12 cellular contexts compared by ENCODE assay signal in genomic region chr9:224540-225520, GRCh38. TPM values are rescaled to one million over a fixed set of nuclear protein-coding genes. Genes with fewer than 3 reads are reported as not detected.
DNase-seq lines count a peak whose midpoint lies in the region; ATAC-seq lines count a peak whose summit lies in the region.
"Had no signal": no experiment of that assay in that cellular context is flagged by ENCODE, and none has a peak within 500 bp of the region (broad histone marks: within the 10 kb centered on the region; RNA-seq: fewer than 3 reads in every experiment).

No MANE protein-coding gene starts in this region.

- no peak overlapping the region for H3K4me3 ChIP-seq in CD4-positive, alpha-beta memory T cell (ENCODE audit: low read length in 2 of 2)
- H3K4me3 ChIP-seq: vagina had no signal

- POLR2A ChIA-PET in activated CD4-positive, alpha-beta memory T cell treated with anti-CD3 and anti-CD28 coated beads, Interleukin-2, amount 10 ng/mL, durations not matched to agents 7 days and 5 days (lab: Charles Lee): interaction anchor here (3.9 to 8.8 kb wide), 3 partner anchors 9 to 53 kb away, joined by 34 to 197 read pairs (median 68); partner anchors contain the start of gene DOCK8
- POLR2A ChIA-PET in CD4-positive, alpha-beta memory T cell (lab: Charles Lee; ENCODE audit: partially characterized antibody): interaction anchor here (1.1 to 2.1 kb wide), 3 partner anchors 9 to 53 kb away, joined by 3 to 10 read pairs (median 3); no protein-coding TSS in a partner anchor

- peaks cover 44% of the 10 kb centered on the region for H3K36me3 Mint-ChIP-seq in activated CD4-positive, alpha-beta memory T cell treated with anti-CD3 and anti-CD28 coated beads, Interleukin-2, amount 10 ng/mL, durations not matched to agents 7 days and 5 days (ENCODE audit: low read depth)
- H3K36me3 Mint-ChIP-seq in memory B cell: peaks cover 7% of the 10 kb centered on the region
- H3K36me3 Mint-ChIP-seq in CD4-positive, alpha-beta memory T cell: no peaks in the 10 kb centered on the region

- H3K27me3 ChIP-seq in CD4-positive, alpha-beta memory T cell (ENCODE audit: insufficient read depth, low read length): no peaks in the 10 kb centered on the region
- H3K27me3 ChIP-seq: vagina had no signal

- no peaks in the 10 kb centered on the region for H3K36me3 ChIP-seq in CD4-positive, alpha-beta memory T cell (ENCODE audit: insufficient read depth, low read length)
- H3K36me3 ChIP-seq: vagina had no signal

- no peak overlapping the region for H3K27ac ChIP-seq in CD4-positive, alpha-beta memory T cell (ENCODE audit: low read depth, low read length)
- H3K27ac ChIP-seq: vagina had no signal

- CTCF ChIA-PET in activated CD4-positive, alpha-beta memory T cell treated with anti-CD3 and anti-CD28 coated beads, Interleukin-2, amount 10 ng/mL, durations not matched to agents 7 days and 5 days (lab: Charles Lee): interaction anchor here (1.3 kb wide), 1 partner anchor 10 kb away, joined by 3 read pairs; the partner anchor contains the start of gene DOCK8
- CTCF ChIA-PET in CD4-positive, alpha-beta memory T cell (lab: Charles Lee; ENCODE audit: partially characterized antibody): no interaction called here

- intact Hi-C loops in CD4-positive, alpha-beta memory T cell (cut with micrococcal nuclease): no loop called here

- H3K9me3 ChIP-seq in CD4-positive, alpha-beta memory T cell (ENCODE audit: control insufficient read depth in 1 of 2, low read length in 2 of 2): no peaks in the 10 kb centered on the region
- H3K9me3 ChIP-seq: vagina had no signal

- DNase-seq in COLO829 (ENCODE audit: low spot score) (peak; percentile 22), memory B cell (ENCODE audit: low spot score in 2 of 2) (no peak), ureter (ENCODE audit: low spot score) (no peak), NCI-H2227 (lab: John Stamatoyannopoulos, UW; ENCODE audit: unreplicated experiment) (no peak), hepatic stellate cell (ENCODE audit: low spot score) (no peak)
- DNase-seq in activated CD4-positive, alpha-beta memory T cell treated with anti-CD3 and anti-CD28 coated beads, Interleukin-2, amount 10 ng/mL, durations not matched to agents 7 days and 5 days: peak; percentile 34
- DNase-seq in CD4-positive, alpha-beta memory T cell: no peak
- DNase-seq: activated naive CD4-positive, alpha-beta T cell treated with anti-CD3 and anti-CD28 coated beads, Interleukin-2, amount 10 ng/mL, durations not matched to agents 7 days and 5 days; NCI-H510A; T-helper 17 cell had no signal

- peak; percentile 51 for ATAC-seq in GM21423 (IDR thresholded peaks at IDR 0.05; ENCODE audit: unreplicated experiment)
- ATAC-seq in memory B cell (ENCODE audit: low read depth): peak; percentile 44
- ATAC-seq: T-helper 17 cell had no signal

- no peak overlapping the region for H3K27ac Mint-ChIP-seq in activated CD4-positive, alpha-beta memory T cell treated with anti-CD3 and anti-CD28 coated beads, Interleukin-2, amount 10 ng/mL, durations not matched to agents 7 days and 5 days
- peak overlapping the region; percentile 39 for H3K27ac Mint-ChIP-seq in memory B cell
- peak overlapping the region in 2 of 7 donors; percentile 4 to 20 for H3K27ac Mint-ChIP-seq in CD4-positive, alpha-beta memory T cell
- H3K27ac Mint-ChIP-seq: T-helper 17 cell had no signal

- peak overlapping the region; percentile 49 for H3K4me3 Mint-ChIP-seq in activated CD4-positive, alpha-beta memory T cell treated with anti-CD3 and anti-CD28 coated beads, Interleukin-2, amount 10 ng/mL, durations not matched to agents 7 days and 5 days
- H3K4me3 Mint-ChIP-seq in memory B cell: peak overlapping the region; percentile 21
- peak overlapping the region in 3 of 8 donors; percentile 18 to 37 (median 31) for H3K4me3 Mint-ChIP-seq in CD4-positive, alpha-beta memory T cell
- H3K4me3 Mint-ChIP-seq: activated naive CD4-positive, alpha-beta T cell treated with anti-CD3 and anti-CD28 coated beads, Interleukin-2, amount 10 ng/mL, durations not matched to agents 7 days and 5 days; T-helper 17 cell had no signal

- H3K9me3 Mint-ChIP-seq in activated CD4-positive, alpha-beta memory T cell treated with anti-CD3 and anti-CD28 coated beads, Interleukin-2, amount 10 ng/mL, durations not matched to agents 7 days and 5 days: peaks cover 15% of the 10 kb centered on the region
- H3K9me3 Mint-ChIP-seq in memory B cell: peaks cover 2% of the 10 kb centered on the region
- no peaks in the 10 kb centered on the region for H3K9me3 Mint-ChIP-seq in CD4-positive, alpha-beta memory T cell

- peaks cover 49% of the 10 kb centered on the region for H3K4me1 Mint-ChIP-seq in activated CD4-positive, alpha-beta memory T cell treated with anti-CD3 and anti-CD28 coated beads, Interleukin-2, amount 10 ng/mL, durations not matched to agents 7 days and 5 days
- H3K4me1 Mint-ChIP-seq in memory B cell: peaks cover 23% of the 10 kb centered on the region
- peaks cover 16 to 33% (median 23%) of the 10 kb centered on the region in 4 donors for H3K4me1 Mint-ChIP-seq in CD4-positive, alpha-beta memory T cell

- peaks cover 33% of the 10 kb centered on the region for H3K4me1 ChIP-seq in CD4-positive, alpha-beta memory T cell (ENCODE audit: insufficient read depth, low read length)
- H3K4me1 ChIP-seq: vagina had no signal

- H3K27me3 Mint-ChIP-seq in activated CD4-positive, alpha-beta memory T cell treated with anti-CD3 and anti-CD28 coated beads, Interleukin-2, amount 10 ng/mL, durations not matched to agents 7 days and 5 days: no peaks in the 10 kb centered on the region
- no peaks in the 10 kb centered on the region for H3K27me3 Mint-ChIP-seq in memory B cell
- H3K27me3 Mint-ChIP-seq in CD4-positive, alpha-beta memory T cell: no peaks in the 10 kb centered on the region
- H3K27me3 Mint-ChIP-seq: T-helper 17 cell had no signal

RNA-seq across cellular contexts. Expression of gene DOCK8, which starts 10.2 kb away (rescaled TPM):
- 100 to 1,000 TPM; 370 to 374 TPM for total RNA-seq in activated CD4-positive, alpha-beta memory T cell treated with anti-CD3 and anti-CD28 coated beads, Interleukin-2, amount 10 ng/mL, durations not matched to agents 7 days and 5 days
- total RNA-seq in ureter: 65.8 TPM
- total RNA-seq in CD4-positive, alpha-beta memory T cell: 100 to 1,000 TPM; 307 to 315 TPM
- 10 to 100 TPM; 31.0 to 92.5 TPM for polyA plus RNA-seq in CD4-positive, alpha-beta memory T cell

RNA-seq across cellular contexts. Expression of gene ZNG1A, which starts 46.0 kb away (rescaled TPM):
- 10 to 100 TPM; 25.0 to 25.4 TPM for total RNA-seq in activated CD4-positive, alpha-beta memory T cell treated with anti-CD3 and anti-CD28 coated beads, Interleukin-2, amount 10 ng/mL, durations not matched to agents 7 days and 5 days
- 57.9 TPM for total RNA-seq in ureter
- total RNA-seq in CD4-positive, alpha-beta memory T cell: 10 to 100 TPM; 28.4 to 31.7 TPM
- polyA plus RNA-seq in CD4-positive, alpha-beta memory T cell: 10 to 100 TPM; 17.3 to 34.8 TPM

Comparison
In these comparisons a context has a peak if more than half of its experiments do, and no peak if none do; other contexts are left out.
1. DNase-seq: peak in COLO829 (single experiment) and activated CD4-positive, alpha-beta memory T cell treated with anti-CD3 and anti-CD28 coated beads, Interleukin-2, amount 10 ng/mL, durations not matched to agents 7 days and 5 days (single experiment); none in memory B cell (0 of 2), ureter (single experiment), NCI-H2227 (single experiment), hepatic stellate cell (single experiment) and CD4-positive, alpha-beta memory T cell (0 of 5).